ENCODE assay signal across 24 cellular contexts in the genomic region with DNA sequence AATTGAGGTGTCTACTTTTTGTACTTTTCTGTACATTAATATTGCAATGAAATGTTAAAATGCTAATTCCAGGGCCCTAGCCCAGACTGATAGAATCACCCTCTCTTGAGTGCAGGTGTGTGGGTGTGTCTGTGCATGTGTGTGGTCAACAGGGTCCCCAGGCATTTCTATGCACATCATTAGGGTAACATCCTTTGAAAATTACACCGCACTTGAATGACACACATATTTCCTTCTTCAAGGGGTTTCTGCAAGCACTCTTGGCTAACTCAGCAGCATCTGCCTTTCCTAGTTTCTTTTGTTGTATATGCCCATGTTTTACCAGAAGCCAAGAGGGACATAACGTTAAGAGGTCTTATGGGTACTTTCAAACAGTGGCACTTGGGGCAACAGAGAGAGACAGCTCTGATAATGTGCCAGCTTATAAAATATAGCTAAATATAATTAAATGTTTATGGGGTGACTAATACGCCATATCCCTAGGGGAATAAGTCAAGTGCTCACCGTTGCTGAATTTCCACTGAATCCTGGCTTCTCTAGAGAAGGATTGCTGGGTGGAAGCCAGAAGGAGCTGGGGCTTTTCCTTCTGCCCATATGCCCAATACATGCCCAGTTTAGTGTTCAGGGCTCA. TPM values are rescaled to one million over a fixed set of nuclear protein-coding genes. Genes with fewer than 3 reads are reported as not detected.
A peak's percentile ranks its signal among the peaks of the same experiment; 100 is the strongest.
DNase-seq lines count a peak whose midpoint lies in the region; ATAC-seq, FAIRE-seq and TF ChIP-seq lines count a peak whose summit lies in the region.
"Had no signal": no experiment of that assay in that cellular context is flagged by ENCODE, and none has a peak within 500 bp of the region (broad histone marks: within the 10 kb centered on the region; RNA-seq: fewer than 3 reads in every experiment).

No MANE protein-coding gene starts in this region.

- H3K36me3 ChIP-seq in Karpas-422 (ENCODE audit: insufficient read depth, low read length) (no peaks in the 10 kb centered on the region; the same call in 1 of the 2 replicates), PC-3 (ENCODE audit: low read depth, low read length) (no peaks in the 10 kb centered on the region), rectal smooth muscle tissue (ENCODE audit: control insufficient read depth, insufficient read depth, low read length) (no peaks in the 10 kb centered on the region), tibial artery (no peaks in the 10 kb centered on the region)
- H3K36me3 ChIP-seq: gastrocnemius medialis, left ventricle myocardium inferior had no signal

- H4K20me1 ChIP-seq in Karpas-422 (ENCODE audit: insufficient read depth, low read depth, low read length) (no peaks in the 10 kb centered on the region), PC-3 (ENCODE audit: low read length) (no peaks in the 10 kb centered on the region)

- BruUV-seq in PC-3 (replicated peaks; lab: Mats Ljungman, UMichigan): no TSS peak

- H3K9me2 ChIP-seq in Karpas-422 (replicated peaks; ENCODE audit: insufficient read depth, low read length): no peaks in the 10 kb centered on the region
- no peaks in the 10 kb centered on the region for H3K9me2 ChIP-seq in PC-3 (replicated peaks; ENCODE audit: low read length)

- H3K27ac ChIP-seq in Karpas-422 (ENCODE audit: low read length) (no peak overlapping the region), PC-3 (ENCODE audit: low read length) (no peak overlapping the region), rectal smooth muscle tissue (ENCODE audit: low read depth, low read length) (peak overlapping the region; percentile 60), tibial artery (no peak overlapping the region)
- H3K27ac ChIP-seq: epithelial cell of prostate, gastrocnemius medialis, left ventricle myocardium inferior had no signal

- TF ChIP-seq CTCF in PC-3 (conservative IDR thresholded peaks at IDR 0.05; ENCODE audit: low read depth, low read length) (no peak), tibial artery (IDR thresholded peaks at IDR 0.05) (no peak)

- H3K27me3 ChIP-seq in Karpas-422 (ENCODE audit: low read length) (no peaks in the 10 kb centered on the region), PC-3 (ENCODE audit: low read length) (no peaks in the 10 kb centered on the region), rectal smooth muscle tissue (ENCODE audit: control insufficient read depth, insufficient read depth, low read length) (no peaks in the 10 kb centered on the region), tibial artery (no peaks in the 10 kb centered on the region)
- H3K27me3 ChIP-seq: gastrocnemius medialis had no signal

- CTCF ChIA-PET in PC-3 (lab: Charles Lee): no interaction called here

- no peak for FAIRE-seq in HTR-8/SVneo (lab: Jason Lieb, UNC)
- FAIRE-seq: K562 had no signal

- H3K9me3 ChIP-seq in Karpas-422 (ENCODE audit: low read length) (no peaks in the 10 kb centered on the region), PC-3 (ENCODE audit: low read length) (no peaks in the 10 kb centered on the region), tibial artery (no peaks in the 10 kb centered on the region)
- H3K9me3 ChIP-seq: gastrocnemius medialis, left ventricle myocardium inferior had no signal

- H3K4me1 ChIP-seq in Karpas-422 (ENCODE audit: low read length) (peaks cover 38% of the 10 kb centered on the region), PC-3 (ENCODE audit: insufficient read depth, low read length) (peaks cover 17% of the 10 kb centered on the region; the same call in 1 of the 2 replicates), rectal smooth muscle tissue (ENCODE audit: control insufficient read depth, insufficient read depth, low read length) (peaks cover 18% of the 10 kb centered on the region), tibial artery (peaks cover 0 to 14% (median 6%) of the 10 kb centered on the region in 4 donors)
- H3K4me1 ChIP-seq: gastrocnemius medialis, left ventricle myocardium inferior had no signal

- H3K79me2 ChIP-seq in Karpas-422 (ENCODE audit: low read length) (no peaks in the 10 kb centered on the region), PC-3 (ENCODE audit: low read length) (no peaks in the 10 kb centered on the region)

- H3F3A ChIP-seq in PC-3 (ENCODE audit: low read length, unreplicated experiment): no peaks in the 10 kb centered on the region

- peak; percentile 59 for ATAC-seq in PC-3
- ATAC-seq: gastrocnemius medialis, K562, SK-N-SH treated with all-trans-retinoic acid at 6 μM for 48 hours, WTC11 had no signal

- no peak overlapping the region for H3K4me2 ChIP-seq in Karpas-422 (ENCODE audit: low read depth, low read length, poor library complexity, severe bottlenecking)
- no peak overlapping the region for H3K4me2 ChIP-seq in PC-3 (ENCODE audit: low read length)

- DNase-seq in DMS153 treated with DMSO at 0.1 percent for 48 hours (lab: John Stamatoyannopoulos, UW; ENCODE audit: unreplicated experiment) (peak; percentile 1), Karpas-422 (peak; percentile 44), PC-3 (peak; percentile 67), HTR-8/SVneo (ENCODE audit: insufficient read length, low spot score) (no peak), tibial artery (no peak), HUDEP-2 (lab: John Stamatoyannopoulos, UW; ENCODE audit: unreplicated experiment in 76 of 76) (no peak), HuH-7.5 (ENCODE audit: low spot score) (no peak)
- DNase-seq: activated CD4-positive, alpha-beta T cell treated with anti-CD3 and anti-CD28 coated beads, Interleukin-2, amount 50 U/mL, for 4 hours; activated naive CD8-positive, alpha-beta T cell treated with anti-CD3 and anti-CD28 coated beads, Interleukin-2, amount 10 ng/mL, durations not matched to agents 7 days and 5 days; AML-193; cerebellar nuclear complex; gastrocnemius medialis; GOT3; hypothalamus; left ventricle myocardium inferior; NCI-H1048; NCI-H2081 treated with DMSO at 0.1 percent for 48 hours; NCI-H526; posterior cingulate gyrus had no signal

- intact Hi-C loops in PC-3 (cut with micrococcal nuclease) (loop anchor here (2.0 kb wide), 1 partner anchor 55 kb away; a partner anchor contains a TSS), tibial artery (cut with DNase I; ENCODE audit: low total_unique reads) (loop anchor here (10.0 kb wide), 1 partner anchor 51 kb away; a partner anchor contains a TSS)

- H3K9ac ChIP-seq in Karpas-422 (ENCODE audit: low read length) (no peak overlapping the region), PC-3 (ENCODE audit: low read length) (no peak overlapping the region), rectal smooth muscle tissue (ENCODE audit: low read length) (no peak overlapping the region)

- H2AFZ ChIP-seq in Karpas-422 (ENCODE audit: low read length): no peak overlapping the region
- H2AFZ ChIP-seq in PC-3 (ENCODE audit: low read length): no peak overlapping the region

- POLR2A ChIA-PET in PC-3 (lab: Charles Lee; ENCODE audit: unreplicated experiment): interaction anchor here (0.5 to 0.7 kb wide), 3 partner anchors 39 to 207 kb away, joined by 3 read pairs; no protein-coding TSS in a partner anchor

- no peak overlapping the region for H3K4me3 ChIP-seq in Karpas-422 (ENCODE audit: low read length)
- no peak overlapping the region for H3K4me3 ChIP-seq in PC-3 (ENCODE audit: low read length)
- no peak overlapping the region for H3K4me3 ChIP-seq in rectal smooth muscle tissue (ENCODE audit: low read length)
- H3K4me3 ChIP-seq in tibial artery: no peak overlapping the region
- H3K4me3 ChIP-seq: gastrocnemius medialis, K562, left ventricle myocardium inferior had no signal

RNA-seq across cellular contexts. Expression of a gene that starts 54.5 kb away (rescaled TPM):
- 52.4 and 75.4 TPM in 2 replicates for total RNA-seq in Karpas-422 (2014; rRNA removed; shearing (Covaris generic); ENCODE audit: low replicate concordance)
- total RNA-seq in PC-3 (2014; rRNA removed): 2.2 and 2.9 TPM in 2 replicates

Comparison
In these comparisons a context has a peak if more than half of its experiments do, and no peak if none do; other contexts are left out.
1. DNase-seq: peak in DMS153 treated with DMSO at 0.1 percent for 48 hours (single experiment), Karpas-422 (single experiment) and PC-3 (single experiment); none in HTR-8/SVneo (single experiment), tibial artery (0 of 2), HUDEP-2 (0 of 76) and HuH-7.5 (single experiment).
2. RNA of a gene that starts 54.5 kb away (total RNA-seq): 52.4 to 75.4 TPM in Karpas-422; 2.2 to 2.9 TPM in PC-3; every median in the first group is over 10 times any median in the second.